In genomic region chr2:201234167-201235139, GRCh38 we compare ENCODE assay signal across 8 cellular contexts. TPM values are rescaled to one million over a fixed set of nuclear protein-coding genes. Genes with fewer than 3 reads are reported as not detected.
DNase-seq lines count a peak whose midpoint lies in the region; FAIRE-seq and TF ChIP-seq lines count a peak whose summit lies in the region.

No MANE protein-coding gene starts in this region.

- no peak for TF ChIP-seq POLR2A in vagina (IDR thresholded peaks at IDR 0.05)

- peak overlapping the region; percentile 71 for H3K4me2 ChIP-seq in OCI-LY3 (ENCODE audit: low read length)

- H3K36me3 ChIP-seq in OCI-LY3 (replicated peaks; ENCODE audit: low read depth, low read length) = peaks cover 19% of the 10 kb centered on the region
- no peaks in the 10 kb centered on the region for H3K36me3 ChIP-seq in vagina

- intact Hi-C loops in vagina (cut with DNase I) = loop anchor here (10.0 kb wide), 1 partner anchor 130 kb away; no protein-coding TSS in a partner anchor

- TF ChIP-seq CTCF in OCI-LY3 (IDR thresholded peaks at IDR 0.05; ENCODE audit: low read depth, low read length) = no peak
- no peak for TF ChIP-seq CTCF in fibroblast of villous mesenchyme (IDR thresholded peaks at IDR 0.05; ENCODE audit: insufficient read depth, low read depth, low read length)
- no peak for TF ChIP-seq CTCF in vagina (IDR thresholded peaks at IDR 0.05)

- H3K4me1 ChIP-seq in OCI-LY3 (ENCODE audit: low read length) (peaks cover 28% of the 10 kb centered on the region), vagina (peaks cover 24% of the 10 kb centered on the region)

- peak overlapping the region; percentile 92 for H3K9ac ChIP-seq in OCI-LY3 (ENCODE audit: low read length)

- H3K9me3 ChIP-seq in OCI-LY3 (ENCODE audit: insufficient read depth, low read length) (no peaks in the 10 kb centered on the region), vagina (no peaks in the 10 kb centered on the region)

- peaks cover 22% of the 10 kb centered on the region for H4K20me1 ChIP-seq in OCI-LY3 (ENCODE audit: insufficient read depth, low read length)

- H3K27me3 ChIP-seq in OCI-LY3 (ENCODE audit: low read depth, low read length) (no peaks in the 10 kb centered on the region), vagina (no peaks in the 10 kb centered on the region)

- H3K4me3 ChIP-seq in OCI-LY3 (ENCODE audit: low read length) = peak overlapping the region; percentile 90
- H3K4me3 ChIP-seq in fibroblast of villous mesenchyme (ENCODE audit: low read depth, low read length) = peak overlapping the region; percentile 60
- peak overlapping the region; percentile 5 to 29 for H3K4me3 ChIP-seq in vagina

- H2AFZ ChIP-seq in OCI-LY3 (ENCODE audit: low read depth, low read length) = peak overlapping the region; percentile 76

- H3K27ac ChIP-seq in OCI-LY3 (ENCODE audit: low read length) (peak overlapping the region; percentile 88), vagina (peak overlapping the region; percentile 15)

- no peak for FAIRE-seq in frontal cortex (lab: Jason Lieb, UNC)

- DNase-seq in stimulated activated CD4-positive, alpha-beta T cell treated with anti-CD3 and anti-CD28 coated beads, Interleukin-4, amount 100 ng/mL, for 1 hour = peak; percentile 17
- no peak for DNase-seq in stimulated activated CD4-positive, alpha-beta T cell treated with anti-CD3 and anti-CD28 coated beads, Interleukin-2, amount 100 ng/mL, for 48 hours
- no peak for DNase-seq in fibroblast of villous mesenchyme (ENCODE audit: low read depth)
- DNase-seq in vagina (ENCODE audit: extremely low spot score in 2 of 2) = peak in 1 of 2 donors; percentile 10
- DNase-seq in frontal cortex (ENCODE audit: low spot score in 2 of 2) = no peak
- no peak for DNase-seq in NCI-H1930 (lab: John Stamatoyannopoulos, UW)
- no peak for DNase-seq in NCI-H345 (lab: John Stamatoyannopoulos, UW)

- H3K79me2 ChIP-seq in OCI-LY3 (ENCODE audit: low read length) = peaks cover 50% of the 10 kb centered on the region

RNA-seq across cellular contexts. Expression of gene CASP8, which starts 25.9 kb away (rescaled TPM):
- total RNA-seq in fibroblast of villous mesenchyme = 14.2 and 22.0 TPM in 2 replicates
- 29.2 TPM for total RNA-seq in vagina
- 1.6 TPM for total RNA-seq in frontal cortex

RNA-seq across cellular contexts. Expression of gene CASP10, which starts 51.5 kb away (rescaled TPM):
- total RNA-seq in fibroblast of villous mesenchyme (5.2 and 5.6 TPM in 2 replicates), vagina (8.3 TPM), frontal cortex (2.4 TPM)

Comparison
In these comparisons a context has a peak if more than half of its experiments do, and no peak if none do; other contexts are left out.
1. H3K4me3 ChIP-seq: peak in every context shown above with its lines; median percentile 90 in OCI-LY3; 60 in fibroblast of villous mesenchyme; 17 in vagina.